Comparison of ENCODE assay signal across 14 cellular contexts in genomic region chr15:31297880-31298456, GRCh38. TPM values are rescaled to one million over a fixed set of nuclear protein-coding genes. Genes with fewer than 3 reads are reported as not detected.
DNase-seq lines count a peak whose midpoint lies in the region; ATAC-seq and TF ChIP-seq lines count a peak whose summit lies in the region.
"Had no signal": no experiment of that assay in that cellular context is flagged by ENCODE, and none has a peak within 500 bp of the region (broad histone marks: within the 10 kb centered on the region; RNA-seq: fewer than 3 reads in every experiment).

No MANE protein-coding gene starts in this region.

- CTCF ChIA-PET in activated CD4-positive, alpha-beta memory T cell treated with anti-CD3 and anti-CD28 coated beads, Interleukin-2, amount 10 ng/mL, durations not matched to agents 7 days and 5 days (lab: Charles Lee): no interaction called here
- CTCF ChIA-PET in activated CD4-positive, alpha-beta memory T cell treated with anti-CD3 and anti-CD28 coated beads for 36 hours (lab: Charles Lee): no interaction called here
- CTCF ChIA-PET in PC-3 (lab: Charles Lee): no interaction called here

- H3K36me3 Mint-ChIP-seq in activated CD4-positive, alpha-beta memory T cell treated with anti-CD3 and anti-CD28 coated beads, Interleukin-2, amount 10 ng/mL, durations not matched to agents 7 days and 5 days (ENCODE audit: low read depth): no peaks in the 10 kb centered on the region
- no peaks in the 10 kb centered on the region for H3K36me3 Mint-ChIP-seq in activated CD4-positive, alpha-beta memory T cell treated with anti-CD3 and anti-CD28 coated beads for 36 hours
- H3K36me3 Mint-ChIP-seq: naive thymus-derived CD8-positive, alpha-beta T cell had no signal

- no peaks in the 10 kb centered on the region for H3K79me2 ChIP-seq in PC-3 (ENCODE audit: low read length)
- H3K79me2 ChIP-seq in smooth muscle cell (ENCODE audit: low read depth): no peaks in the 10 kb centered on the region

- H3K4me1 Mint-ChIP-seq in activated CD4-positive, alpha-beta memory T cell treated with anti-CD3 and anti-CD28 coated beads, Interleukin-2, amount 10 ng/mL, durations not matched to agents 7 days and 5 days: peaks cover 4% of the 10 kb centered on the region
- peaks cover 7% of the 10 kb centered on the region for H3K4me1 Mint-ChIP-seq in activated CD4-positive, alpha-beta memory T cell treated with anti-CD3 and anti-CD28 coated beads for 36 hours (ENCODE audit: low read depth)

- H3K36me3 ChIP-seq in PC-3 (ENCODE audit: low read depth, low read length): no peaks in the 10 kb centered on the region
- H3K36me3 ChIP-seq in smooth muscle cell (ENCODE audit: low read depth): no peaks in the 10 kb centered on the region
- H3K36me3 ChIP-seq: suprapubic skin had no signal

- no peaks in the 10 kb centered on the region for H4K20me1 ChIP-seq in PC-3 (ENCODE audit: low read length)
- no peaks in the 10 kb centered on the region for H4K20me1 ChIP-seq in smooth muscle cell (ENCODE audit: low read depth)

- no peak overlapping the region for H3K4me3 ChIP-seq in PC-3 (ENCODE audit: low read length)
- no peak overlapping the region for H3K4me3 ChIP-seq in smooth muscle cell
- H3K4me3 ChIP-seq: GM23248, suprapubic skin had no signal

- TF ChIP-seq CTCF in PC-3 (conservative IDR thresholded peaks at IDR 0.05; ENCODE audit: low read depth, low read length): no peak
- TF ChIP-seq CTCF in smooth muscle cell (IDR thresholded peaks at IDR 0.05; ENCODE audit: borderline replicate concordance, insufficient read depth, poor library complexity, severe bottlenecking): no peak

- H3K27me3 ChIP-seq in PC-3 (ENCODE audit: low read length) (peaks cover 7% of the 10 kb centered on the region; the same call in 1 of the 2 replicates), layer of hippocampus (ENCODE audit: control insufficient read depth, insufficient read depth, low read length) (no peaks in the 10 kb centered on the region), smooth muscle cell (ENCODE audit: low read depth) (no peaks in the 10 kb centered on the region)
- H3K27me3 ChIP-seq: suprapubic skin had no signal

- peak; percentile 9 for DNase-seq in activated CD4-positive, alpha-beta memory T cell treated with anti-CD3 and anti-CD28 coated beads, Interleukin-2, amount 10 ng/mL, durations not matched to agents 7 days and 5 days
- DNase-seq in activated CD4-positive, alpha-beta memory T cell treated with anti-CD3 and anti-CD28 coated beads for 36 hours: no peak
- DNase-seq in PC-3: peak; percentile 31
- DNase-seq in substantia nigra (lab: John Stamatoyannopoulos, UW): no peak
- DNase-seq in smooth muscle cell (lab: John Stamatoyannopoulos, UW; ENCODE audit: unreplicated experiment): no peak
- no peak for DNase-seq in SIG-M5 treated with dmso at 0.1 percent for 504 hours (lab: John Stamatoyannopoulos, UW; ENCODE audit: unreplicated experiment)
- DNase-seq: ACHN; activated naive CD4-positive, alpha-beta T cell treated with Interleukin-2 at 50 U/mL for 16 hours; Calu3; GM23248; naive thymus-derived CD8-positive, alpha-beta T cell had no signal

- H3K27ac Mint-ChIP-seq in activated CD4-positive, alpha-beta memory T cell treated with anti-CD3 and anti-CD28 coated beads, Interleukin-2, amount 10 ng/mL, durations not matched to agents 7 days and 5 days: no peak overlapping the region
- H3K27ac Mint-ChIP-seq in activated CD4-positive, alpha-beta memory T cell treated with anti-CD3 and anti-CD28 coated beads for 36 hours: no peak overlapping the region

- H2AFZ ChIP-seq in PC-3 (ENCODE audit: low read length): no peak overlapping the region
- no peak overlapping the region for H2AFZ ChIP-seq in smooth muscle cell (ENCODE audit: low read depth)
- H2AFZ ChIP-seq: GM23248 had no signal

- H3K9me3 ChIP-seq in PC-3 (ENCODE audit: low read length): no peaks in the 10 kb centered on the region
- no peaks in the 10 kb centered on the region for H3K9me3 ChIP-seq in smooth muscle cell (replicated peaks; ENCODE audit: low read depth)
- H3K9me3 ChIP-seq: suprapubic skin had no signal

- H3K27ac ChIP-seq in PC-3 (ENCODE audit: low read length): no peak overlapping the region
- peak overlapping the region; percentile 12 for H3K27ac ChIP-seq in layer of hippocampus (ENCODE audit: low read depth, low read length)
- H3K27ac ChIP-seq in substantia nigra (ENCODE audit: low read depth, low read length, poor library complexity, severe bottlenecking): peak overlapping the region; percentile 77
- no peak overlapping the region for H3K27ac ChIP-seq in smooth muscle cell (ENCODE audit: low read depth)
- H3K27ac ChIP-seq: GM23248, suprapubic skin had no signal

- H3K4me1 ChIP-seq in PC-3 (ENCODE audit: insufficient read depth, low read length) (peaks cover 21% of the 10 kb centered on the region), smooth muscle cell (ENCODE audit: low read depth) (peaks cover 27% of the 10 kb centered on the region)

- no peak overlapping the region for H3K4me3 Mint-ChIP-seq in activated CD4-positive, alpha-beta memory T cell treated with anti-CD3 and anti-CD28 coated beads, Interleukin-2, amount 10 ng/mL, durations not matched to agents 7 days and 5 days
- no peak overlapping the region for H3K4me3 Mint-ChIP-seq in activated CD4-positive, alpha-beta memory T cell treated with anti-CD3 and anti-CD28 coated beads for 36 hours
- H3K4me3 Mint-ChIP-seq: naive thymus-derived CD8-positive, alpha-beta T cell had no signal

- H3K9ac ChIP-seq in PC-3 (ENCODE audit: low read length) (no peak overlapping the region), smooth muscle cell (ENCODE audit: low read depth) (no peak overlapping the region)
- H3K9ac ChIP-seq: GM23248 had no signal

- H3K9me2 ChIP-seq in PC-3 (replicated peaks; ENCODE audit: low read length): no peaks in the 10 kb centered on the region

- H3F3A ChIP-seq in PC-3 (ENCODE audit: low read length, unreplicated experiment): no peaks in the 10 kb centered on the region
- H3F3A ChIP-seq in smooth muscle cell (ENCODE audit: low read depth): no peaks in the 10 kb centered on the region

- no peaks in the 10 kb centered on the region for H3K9me3 Mint-ChIP-seq in activated CD4-positive, alpha-beta memory T cell treated with anti-CD3 and anti-CD28 coated beads, Interleukin-2, amount 10 ng/mL, durations not matched to agents 7 days and 5 days
- H3K9me3 Mint-ChIP-seq in activated CD4-positive, alpha-beta memory T cell treated with anti-CD3 and anti-CD28 coated beads for 36 hours: no peaks in the 10 kb centered on the region
- H3K9me3 Mint-ChIP-seq: naive thymus-derived CD8-positive, alpha-beta T cell had no signal

- WGBS in smooth muscle cell (ENCODE audit: low lambda C conversion rate): 96% methylated on average over 9 of the region's 9 CpGs

- BruUV-seq in PC-3 (replicated peaks; lab: Mats Ljungman, UMichigan): no TSS peak

- ATAC-seq in PC-3: no peak
- no peak for ATAC-seq in GM21529 (IDR thresholded peaks at IDR 0.05; ENCODE audit: unreplicated experiment)
- ATAC-seq: naive thymus-derived CD8-positive, alpha-beta T cell had no signal

- POLR2A ChIA-PET in activated CD4-positive, alpha-beta memory T cell treated with anti-CD3 and anti-CD28 coated beads, Interleukin-2, amount 10 ng/mL, durations not matched to agents 7 days and 5 days (lab: Charles Lee): interaction anchor here (2.2 kb wide), 1 partner anchor 28 kb away, joined by 6 read pairs; the partner anchor contains the start of gene KLF13
- POLR2A ChIA-PET in activated CD4-positive, alpha-beta memory T cell treated with anti-CD3 and anti-CD28 coated beads for 36 hours (lab: Charles Lee): no interaction called here
- POLR2A ChIA-PET in PC-3 (lab: Charles Lee; ENCODE audit: unreplicated experiment): no interaction called here

- H3K27me3 Mint-ChIP-seq in activated CD4-positive, alpha-beta memory T cell treated with anti-CD3 and anti-CD28 coated beads, Interleukin-2, amount 10 ng/mL, durations not matched to agents 7 days and 5 days: peaks cover 27% of the 10 kb centered on the region
- peaks cover 4% of the 10 kb centered on the region for H3K27me3 Mint-ChIP-seq in activated CD4-positive, alpha-beta memory T cell treated with anti-CD3 and anti-CD28 coated beads for 36 hours
- H3K27me3 Mint-ChIP-seq: naive thymus-derived CD8-positive, alpha-beta T cell had no signal

- intact Hi-C loops in activated CD4-positive, alpha-beta memory T cell treated with anti-CD3 and anti-CD28 coated beads for 36 hours (cut with micrococcal nuclease): no loop called here
- intact Hi-C loops in PC-3 (cut with micrococcal nuclease): loop anchor here (2.0 kb wide), 1 partner anchor 29 kb away; the partner anchor contains the start of gene KLF13

- H3K4me2 ChIP-seq in PC-3 (ENCODE audit: low read length) (no peak overlapping the region), smooth muscle cell (no peak overlapping the region)

RNA-seq across cellular contexts. Expression of gene KLF13, which starts 28.7 kb away (rescaled TPM):
- 100 to 1,000 TPM; 199 TPM for total RNA-seq in activated CD4-positive, alpha-beta memory T cell treated with anti-CD3 and anti-CD28 coated beads, Interleukin-2, amount 10 ng/mL, durations not matched to agents 7 days and 5 days
- total RNA-seq in activated CD4-positive, alpha-beta memory T cell treated with anti-CD3 and anti-CD28 coated beads for 36 hours: 100 to 1,000 TPM; 134 to 145 TPM
- 10.1 and 11.4 TPM in 2 replicates for total RNA-seq in PC-3 (2014; rRNA removed)
- total RNA-seq in smooth muscle cell: 74.2 and 77.4 TPM in 2 replicates
- polyA plus RNA-seq in smooth muscle cell: 42.1 and 58.0 TPM in 2 replicates

Comparison
In these comparisons a context has a peak if more than half of its experiments do, and no peak if none do; other contexts are left out.
1. DNase-seq: peak in activated CD4-positive, alpha-beta memory T cell treated with anti-CD3 and anti-CD28 coated beads, Interleukin-2, amount 10 ng/mL, durations not matched to agents 7 days and 5 days (single experiment) and PC-3 (single experiment); none in activated CD4-positive, alpha-beta memory T cell treated with anti-CD3 and anti-CD28 coated beads for 36 hours (single experiment), substantia nigra (0 of 49), smooth muscle cell (single experiment) and SIG-M5 treated with dmso at 0.1 percent for 504 hours (single experiment).
2. H3K27ac ChIP-seq: peak in layer of hippocampus (single experiment) and substantia nigra (single experiment); none in PC-3 (single experiment) and smooth muscle cell (single experiment).